9 cellular contexts compared by ENCODE assay signal in the genomic region with DNA sequence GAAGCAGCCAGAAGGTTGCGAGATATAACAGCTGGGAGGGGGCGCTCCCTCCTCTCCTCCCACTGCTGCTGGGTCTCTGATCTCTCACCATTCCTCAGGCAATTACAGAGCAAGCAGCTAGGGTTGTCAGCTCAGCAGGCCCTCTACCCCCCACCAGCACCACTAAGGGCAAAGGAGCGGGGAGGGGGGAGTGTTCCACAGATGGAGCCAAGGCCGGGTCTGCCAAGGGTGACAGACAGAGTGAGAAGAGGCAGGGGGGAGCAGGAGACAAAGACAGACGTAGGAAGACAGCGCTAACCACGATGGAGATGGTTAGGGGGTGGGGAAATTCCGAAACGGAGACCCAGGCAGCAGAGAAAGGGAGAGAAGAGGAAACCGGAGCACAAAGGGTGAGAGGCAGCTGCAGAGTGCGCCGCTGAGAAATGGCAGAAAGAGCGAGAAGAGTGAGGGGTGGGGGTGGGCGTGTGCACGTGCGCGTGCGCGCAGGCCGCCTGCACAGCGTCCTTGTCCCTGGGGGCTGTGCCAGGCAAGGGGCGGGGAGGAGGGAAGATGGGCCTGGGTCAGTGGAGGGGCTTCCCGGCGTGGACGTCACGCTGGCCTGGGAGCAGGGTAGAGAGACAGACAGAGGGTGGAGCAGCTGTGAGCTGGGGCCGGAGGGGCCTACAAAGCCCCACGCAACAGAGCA. TPM values are rescaled to one million over a fixed set of nuclear protein-coding genes. Genes with fewer than 3 reads are reported as not detected.
DNase-seq lines count a peak whose midpoint lies in the region; ATAC-seq and TF ChIP-seq lines count a peak whose summit lies in the region.
"Had no signal": no experiment of that assay in that cellular context is flagged by ENCODE, and none has a peak within 500 bp of the region (broad histone marks: within the 10 kb centered on the region; RNA-seq: fewer than 3 reads in every experiment).

No MANE protein-coding gene starts in this region.

- no peak for TF ChIP-seq CTCF in GM13976 (IDR thresholded peaks at IDR 0.05; ENCODE audit: borderline replicate concordance, control extremely low read depth, extremely low read depth, insufficient read depth, missing control alignments)
- peak; percentile 7 for TF ChIP-seq CTCF in neural progenitor cell (IDR thresholded peaks at IDR 0.05)

- H3K79me2 ChIP-seq in neural progenitor cell (ENCODE audit: low read depth): no peaks in the 10 kb centered on the region

- no peak overlapping the region for H2AFZ ChIP-seq in neural progenitor cell (replicated peaks)

- H3K27ac ChIP-seq in neural progenitor cell: no peak overlapping the region

- H3K4me1 ChIP-seq in neural progenitor cell: peaks cover 17% of the 10 kb centered on the region

- H3K4me3 Mint-ChIP-seq in activated T-helper 2 cell treated with anti-CD3 and anti-CD28 coated beads, Interferon-gamma antibody, Interleukin-2, Interleukin-4, amounts not matched to agents 10 μg/mL and 5 μg/mL and 100 μg/mL, durations not matched to agents 14 hours and 24 hours and 36 hours (ENCODE audit: low read depth): peak overlapping the region; percentile 67
- H3K4me3 Mint-ChIP-seq in neural progenitor cell: peak overlapping the region; percentile 43
- H3K4me3 Mint-ChIP-seq: dendritic cell treated with granulocyte-macrophage colony-stimulating factor and Interleukin-4, amounts not matched to agents 40 ng/mL and 50 ng/mL, for 4 days had no signal

- peaks cover 8% of the 10 kb centered on the region for H3K27me3 ChIP-seq in neural progenitor cell

- H3K9me3 Mint-ChIP-seq in activated T-helper 2 cell treated with anti-CD3 and anti-CD28 coated beads, Interferon-gamma antibody, Interleukin-2, Interleukin-4, amounts not matched to agents 10 μg/mL and 5 μg/mL and 100 μg/mL, durations not matched to agents 14 hours and 24 hours and 36 hours: no peaks in the 10 kb centered on the region
- H3K9me3 Mint-ChIP-seq in neural progenitor cell: peaks cover 25% of the 10 kb centered on the region
- H3K9me3 Mint-ChIP-seq: dendritic cell treated with granulocyte-macrophage colony-stimulating factor and Interleukin-4, amounts not matched to agents 40 ng/mL and 50 ng/mL, for 4 days had no signal

- ATAC-seq in GM21515 (IDR thresholded peaks at IDR 0.05; ENCODE audit: unreplicated experiment): no peak
- ATAC-seq in HG03095 (IDR thresholded peaks at IDR 0.05; ENCODE audit: unreplicated experiment): no peak

- H3K27me3 Mint-ChIP-seq in activated T-helper 2 cell treated with anti-CD3 and anti-CD28 coated beads, Interferon-gamma antibody, Interleukin-2, Interleukin-4, amounts not matched to agents 10 μg/mL and 5 μg/mL and 100 μg/mL, durations not matched to agents 14 hours and 24 hours and 36 hours (ENCODE audit: low read depth): peaks cover 15% of the 10 kb centered on the region
- peaks cover 19% of the 10 kb centered on the region for H3K27me3 Mint-ChIP-seq in neural progenitor cell (ENCODE audit: insufficient read depth, low read depth)

- H3K36me3 Mint-ChIP-seq in activated T-helper 2 cell treated with anti-CD3 and anti-CD28 coated beads, Interferon-gamma antibody, Interleukin-2, Interleukin-4, amounts not matched to agents 10 μg/mL and 5 μg/mL and 100 μg/mL, durations not matched to agents 14 hours and 24 hours and 36 hours (ENCODE audit: low read depth): no peaks in the 10 kb centered on the region
- no peaks in the 10 kb centered on the region for H3K36me3 Mint-ChIP-seq in neural progenitor cell

- no peak overlapping the region for H3K9ac ChIP-seq in neural progenitor cell

- in situ Hi-C loops in GM13976 (cut with MboI; ENCODE audit: low sequenced_read_pairs, unreplicated experiment): no loop called here

- H4K20me1 ChIP-seq in neural progenitor cell (ENCODE audit: low read depth): peaks cover 10% of the 10 kb centered on the region

- peak overlapping the region; percentile 76 for H3K4me2 ChIP-seq in neural progenitor cell

- DNase-seq in GM13976 (ENCODE audit: low spot score) (peak; percentile 60), NCI-H146 (lab: John Stamatoyannopoulos, UW) (peak; percentile 81), neural progenitor cell (ENCODE audit: low spot score) (peak; percentile 60), RPMI8226 (no peak)
- DNase-seq in activated T-helper 2 cell treated with anti-CD3 and anti-CD28 coated beads, Interferon-gamma antibody, Interleukin-2, Interleukin-4, amounts not matched to agents 10 μg/mL and 5 μg/mL and 100 μg/mL, durations not matched to agents 14 hours and 24 hours and 36 hours (ENCODE audit: low spot score): no peak

- peak overlapping the region; percentile 31 for H3K4me3 ChIP-seq in neural progenitor cell

- no peaks in the 10 kb centered on the region for H3K9me3 ChIP-seq in neural progenitor cell (ENCODE audit: low read depth)

- peaks cover 14% of the 10 kb centered on the region for H3K4me1 Mint-ChIP-seq in activated T-helper 2 cell treated with anti-CD3 and anti-CD28 coated beads, Interferon-gamma antibody, Interleukin-2, Interleukin-4, amounts not matched to agents 10 μg/mL and 5 μg/mL and 100 μg/mL, durations not matched to agents 14 hours and 24 hours and 36 hours (ENCODE audit: low read depth)
- peaks cover 46% of the 10 kb centered on the region for H3K4me1 Mint-ChIP-seq in neural progenitor cell

- intact Hi-C loops in activated T-helper 2 cell treated with anti-CD3 and anti-CD28 coated beads, Interferon-gamma antibody, Interleukin-2, Interleukin-4, amounts not matched to agents 10 μg/mL and 5 μg/mL and 100 μg/mL, durations not matched to agents 14 hours and 24 hours and 36 hours (cut with micrococcal nuclease): no loop called here

- peak overlapping the region; percentile 58 for H3K27ac Mint-ChIP-seq in activated T-helper 2 cell treated with anti-CD3 and anti-CD28 coated beads, Interferon-gamma antibody, Interleukin-2, Interleukin-4, amounts not matched to agents 10 μg/mL and 5 μg/mL and 100 μg/mL, durations not matched to agents 14 hours and 24 hours and 36 hours
- H3K27ac Mint-ChIP-seq in neural progenitor cell: no peak overlapping the region
- H3K27ac Mint-ChIP-seq: dendritic cell treated with granulocyte-macrophage colony-stimulating factor and Interleukin-4, amounts not matched to agents 40 ng/mL and 50 ng/mL, for 4 days had no signal

- H3F3A ChIP-seq in neural progenitor cell (ENCODE audit: low read depth): peaks cover 11% of the 10 kb centered on the region

- H3K36me3 ChIP-seq in neural progenitor cell: no peaks in the 10 kb centered on the region

RNA-seq across cellular contexts. Expression of a gene that starts 6.9 kb away (rescaled TPM):
- 0.83 and 0.98 TPM in 2 replicates for total RNA-seq in activated T-helper 2 cell treated with anti-CD3 and anti-CD28 coated beads, Interferon-gamma antibody, Interleukin-2, Interleukin-4, amounts not matched to agents 10 μg/mL and 5 μg/mL and 100 μg/mL, durations not matched to agents 14 hours and 24 hours and 36 hours
- 0.49 and 1.7 TPM in 2 replicates for total RNA-seq in neural progenitor cell (ENCODE audit: low replicate concordance)

RNA-seq across cellular contexts. Expression of a gene that starts 25.4 kb away (rescaled TPM):
- not detected in 2 replicates for total RNA-seq in activated T-helper 2 cell treated with anti-CD3 and anti-CD28 coated beads, Interferon-gamma antibody, Interleukin-2, Interleukin-4, amounts not matched to agents 10 μg/mL and 5 μg/mL and 100 μg/mL, durations not matched to agents 14 hours and 24 hours and 36 hours
- not detected in 2 replicates for total RNA-seq in neural progenitor cell (ENCODE audit: low replicate concordance)
- total RNA-seq: RPMI7951 had no signal

RNA-seq across cellular contexts. Expression of a gene that starts 47.0 kb away (rescaled TPM):
- 128 and 135 TPM in 2 replicates for total RNA-seq in activated T-helper 2 cell treated with anti-CD3 and anti-CD28 coated beads, Interferon-gamma antibody, Interleukin-2, Interleukin-4, amounts not matched to agents 10 μg/mL and 5 μg/mL and 100 μg/mL, durations not matched to agents 14 hours and 24 hours and 36 hours
- total RNA-seq in neural progenitor cell (ENCODE audit: low replicate concordance): 5.1 and 17.9 TPM in 2 replicates

RNA-seq across cellular contexts. Expression of a gene that starts 48.8 kb away (rescaled TPM):
- 0.23 and 0.91 TPM in 2 replicates for total RNA-seq in activated T-helper 2 cell treated with anti-CD3 and anti-CD28 coated beads, Interferon-gamma antibody, Interleukin-2, Interleukin-4, amounts not matched to agents 10 μg/mL and 5 μg/mL and 100 μg/mL, durations not matched to agents 14 hours and 24 hours and 36 hours
- total RNA-seq in neural progenitor cell (ENCODE audit: low replicate concordance): 1.9 and 5.2 TPM in 2 replicates

RNA-seq across cellular contexts. Expression of a gene that starts 55.7 kb away (rescaled TPM):
- total RNA-seq in activated T-helper 2 cell treated with anti-CD3 and anti-CD28 coated beads, Interferon-gamma antibody, Interleukin-2, Interleukin-4, amounts not matched to agents 10 μg/mL and 5 μg/mL and 100 μg/mL, durations not matched to agents 14 hours and 24 hours and 36 hours: 127 and 128 TPM in 2 replicates
- 55.5 and 113 TPM in 2 replicates for total RNA-seq in neural progenitor cell (ENCODE audit: low replicate concordance)

Comparison
In these comparisons a context has a peak if more than half of its experiments do, and no peak if none do; other contexts are left out.
1. DNase-seq: peak in GM13976 (single experiment), NCI-H146 (single experiment) and neural progenitor cell (single experiment); none in activated T-helper 2 cell treated with anti-CD3 and anti-CD28 coated beads, Interferon-gamma antibody, Interleukin-2, Interleukin-4, amounts not matched to agents 10 μg/mL and 5 μg/mL and 100 μg/mL, durations not matched to agents 14 hours and 24 hours and 36 hours (single experiment) and RPMI8226 (single experiment).